Comparison of ENCODE assay signal across 8 cellular contexts in genomic region chr2:64636105-64636873, GRCh38. TPM values are rescaled to one million over a fixed set of nuclear protein-coding genes. Genes with fewer than 3 reads are reported as not detected.
A peak's percentile ranks its signal among the peaks of the same experiment; 100 is the strongest.
DNase-seq lines count a peak whose midpoint lies in the region; ATAC-seq and TF ChIP-seq lines count a peak whose summit lies in the region.

No MANE protein-coding gene starts in this region.

- peak overlapping the region; percentile 80 to 90 for H3K27ac Mint-ChIP-seq in natural killer cell

- peaks cover 18% of the 10 kb centered on the region; the same call in 1 of the 2 replicates for H4K20me1 ChIP-seq in PC-9 (ENCODE audit: insufficient read depth)

- H3K4me3 Mint-ChIP-seq in natural killer cell: peak overlapping the region; percentile 62

- peaks cover 55 to 59% of the 10 kb centered on the region in 2 donors for H3K4me1 Mint-ChIP-seq in natural killer cell

- no peak overlapping the region for H3K27ac ChIP-seq in testis
- no peak overlapping the region for H3K27ac ChIP-seq in PC-9

- H3K27me3 ChIP-seq in testis: no peaks in the 10 kb centered on the region
- H3K27me3 ChIP-seq in PC-9 (ENCODE audit: insufficient read depth, low read depth): no peaks in the 10 kb centered on the region

- intact Hi-C loops in natural killer cell (cut with micrococcal nuclease): no loop called here
- intact Hi-C loops in testis (cut with DNase I; ENCODE audit: low total_unique reads): no loop called here
- intact Hi-C loops in PC-9 (cut with micrococcal nuclease; ENCODE audit: unreplicated experiment): no loop called here

- peak; percentile 76 for ATAC-seq in GM18870 (IDR thresholded peaks at IDR 0.05; ENCODE audit: unreplicated experiment)
- ATAC-seq in HG02798 (IDR thresholded peaks at IDR 0.05; ENCODE audit: poor library complexity, unreplicated experiment): peak; percentile 57
- ATAC-seq in natural killer cell: peak; percentile 45 to 60 (median 56)

- H3K4me2 ChIP-seq in PC-9: no peak overlapping the region

- H3K36me3 Mint-ChIP-seq in natural killer cell: peaks cover 12% of the 10 kb centered on the region

- H3K79me2 ChIP-seq in PC-9 (ENCODE audit: low read depth): peaks cover 79% of the 10 kb centered on the region

- H3K9me3 ChIP-seq in testis (no peaks in the 10 kb centered on the region), PC-9 (ENCODE audit: insufficient read depth, low read depth) (no peaks in the 10 kb centered on the region)

- H3K36me3 ChIP-seq in testis (ENCODE audit: low read depth, missing control alignments) (no peaks in the 10 kb centered on the region), PC-9 (ENCODE audit: low read depth) (peaks cover 18% of the 10 kb centered on the region; the same call in 1 of the 2 replicates)

- no peak for TF ChIP-seq CTCF in natural killer cell (IDR thresholded peaks at IDR 0.05)
- TF ChIP-seq CTCF in testis (IDR thresholded peaks at IDR 0.05): no peak
- TF ChIP-seq CTCF in PC-9 (conservative IDR thresholded peaks at IDR 0.05): no peak

- H3K9me2 ChIP-seq in PC-9 (ENCODE audit: insufficient read depth): no peaks in the 10 kb centered on the region

- no TSS peak for BruUV-seq in PC-9 (replicated peaks; lab: Mats Ljungman, UMichigan)

- H3F3A ChIP-seq in PC-9 (ENCODE audit: insufficient read depth, low read depth): peaks cover 11% of the 10 kb centered on the region

- TF ChIP-seq POLR2A in testis (IDR thresholded peaks at IDR 0.05): no peak

- POLR2A ChIA-PET in PC-9 (lab: Charles Lee; ENCODE audit: unreplicated experiment): interaction anchor here (0.6 kb wide), 1 partner anchor 18 kb away, joined by 3 read pairs; no protein-coding TSS in a partner anchor

- CTCF ChIA-PET in PC-9 (lab: Charles Lee): interaction anchor here (0.5 kb wide), 1 partner anchor 228 kb away, joined by 5 read pairs; no protein-coding TSS in a partner anchor

- no peak overlapping the region for H2AFZ ChIP-seq in PC-9

- WGBS in testis, 2 donors: 82 to 84% methylated on average over 24 to 36 of the region's 36 CpGs

- DNase-seq in SIG-M5 (lab: John Stamatoyannopoulos, UW) (peak; percentile 56), natural killer cell (no peak), dedifferentiated amniotic fluid mesenchymal stem cell (ENCODE audit: extremely low spot score) (no peak), testis (no peak), PC-9 (no peak), glomerular visceral epithelial cell (ENCODE audit: extremely low spot score) (no peak)

- H3K4me3 ChIP-seq in testis (no peak overlapping the region), PC-9 (no peak overlapping the region)

- H3K27me3 Mint-ChIP-seq in natural killer cell (ENCODE audit: low read depth in 2 of 2): no peaks in the 10 kb centered on the region

- no peaks in the 10 kb centered on the region for H3K9me3 Mint-ChIP-seq in natural killer cell

- H3K4me1 ChIP-seq in testis: peaks cover 22% of the 10 kb centered on the region
- H3K4me1 ChIP-seq in PC-9 (replicated peaks; ENCODE audit: insufficient read depth): peaks cover 21% of the 10 kb centered on the region; the same call in 1 of the 2 replicates

RNA-seq across cellular contexts. Expression of gene SERTAD2, which starts 17.4 kb away (rescaled TPM):
- 10 to 100 TPM; 45.6 to 71.2 (median 55.8) TPM for total RNA-seq in natural killer cell
- total RNA-seq in testis: 10 to 100 TPM; 41.4 to 41.7 TPM
- polyA plus RNA-seq in testis (ENCODE audit: insufficient read depth, low read depth, low replicate concordance): 24.8 TPM
- total RNA-seq in PC-9 (2021): 27.3 and 31.4 TPM in 2 replicates
